In the genomic region with DNA sequence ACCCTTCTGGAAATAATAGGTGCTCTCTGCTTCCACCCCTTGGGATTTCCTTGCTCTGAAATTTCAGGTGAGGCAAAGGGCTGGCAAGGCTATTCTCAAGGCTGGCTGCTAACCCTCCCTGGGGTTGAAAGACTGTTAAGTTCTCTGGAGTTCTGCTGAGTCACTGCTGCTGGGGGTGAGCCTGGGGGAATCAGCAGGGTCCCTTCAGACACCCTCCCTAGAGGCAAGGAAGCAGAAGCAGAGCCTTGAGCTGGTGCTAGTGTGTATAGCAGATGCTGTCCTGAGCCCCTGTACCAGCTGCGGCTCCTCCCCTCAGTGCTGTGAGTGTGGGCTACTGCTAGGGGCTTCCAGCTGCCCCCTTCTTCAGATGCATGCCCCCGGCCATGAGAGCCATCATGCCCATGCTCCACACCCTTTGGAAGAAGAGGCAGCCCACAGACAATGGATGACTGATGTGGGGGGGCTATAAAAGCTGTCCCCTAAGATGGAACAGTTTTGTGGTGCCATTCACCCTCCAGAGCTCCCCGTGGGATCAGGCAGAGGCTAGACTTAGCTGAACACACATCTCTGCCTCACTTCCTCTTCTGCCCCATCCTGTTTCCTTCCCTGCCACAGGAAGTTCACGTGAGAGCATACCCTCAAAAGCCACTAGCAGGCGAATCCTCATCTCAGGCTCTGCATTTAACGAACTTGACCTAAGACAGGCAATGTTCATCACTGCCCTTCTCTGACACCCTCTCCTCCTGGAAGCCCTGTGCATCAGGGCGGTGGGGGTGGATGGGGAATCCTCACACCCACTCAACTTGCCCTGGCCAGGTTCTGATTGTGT, we compare ENCODE assay signal across 8 cellular contexts.
DNase-seq lines count a peak whose midpoint lies in the region; ATAC-seq, FAIRE-seq and TF ChIP-seq lines count a peak whose summit lies in the region.

No MANE protein-coding gene starts in this region.

- H2BK20ac ChIP-seq in H1 (ENCODE audit: low read length) = peak overlapping the region; percentile 4; the same call in 1 of the 2 replicates

- CTCF ChIA-PET in H1 (lab: Charles Lee; ENCODE audit: partially characterized antibody) = interaction anchor here (0.7 to 11.3 kb wide), 13 partner anchors 9 to 278 kb away, joined by 3 to 237 read pairs (median 6); no protein-coding TSS in a partner anchor

- H4K20me1 ChIP-seq in OCI-LY1 (ENCODE audit: insufficient read depth, low read length) = no peaks in the 10 kb centered on the region
- no peaks in the 10 kb centered on the region for H4K20me1 ChIP-seq in H1 (replicated peaks in 1 of 2; ENCODE audit: control insufficient read depth in 1 of 2, insufficient read depth in 2 of 2, low read length in 2 of 2)

- H3K23ac ChIP-seq in H1 (ENCODE audit: insufficient read length) = no peak overlapping the region

- H3K4me3 ChIP-seq in OCI-LY1 (ENCODE audit: low read depth, low read length, poor library complexity, severe bottlenecking) (peak overlapping the region; percentile 16), H1 (ENCODE audit: extremely low read depth in 1 of 4, insufficient read depth in 2 of 4, low read depth in 3 of 4, low read length in 4 of 4) (no peak overlapping the region)

- H3K36me3 Mint-ChIP-seq in stimulated activated memory B cell treated with anti-CD40 and anti-IgM and Interleukin-4, amounts not matched to agents 10 μg/mL and 1 μg/mL and 100 μg/mL, for 72 hours = no peaks in the 10 kb centered on the region

- no peaks in the 10 kb centered on the region for H3F3A ChIP-seq in OCI-LY1 (ENCODE audit: insufficient read depth, low read length)

- H3K23me2 ChIP-seq in H1 (ENCODE audit: low read depth, low read length) = no peaks in the 10 kb centered on the region; the same call in 1 of the 2 replicates

- H3K18ac ChIP-seq in H1 (ENCODE audit: extremely low read depth, low read length) = peak overlapping the region; percentile 21

- H3K14ac ChIP-seq in H1 (ENCODE audit: insufficient read length) = no peak overlapping the region

- H2BK120ac ChIP-seq in H1 (replicated peaks; ENCODE audit: low read depth, low read length) = no peak overlapping the region

- H3K27ac ChIP-seq in OCI-LY1 (ENCODE audit: low read depth, low read length, poor library complexity, severe bottlenecking) (no peak overlapping the region), H1 (ENCODE audit: low read depth, low read length) (no peak overlapping the region)

- H3K27ac Mint-ChIP-seq in stimulated activated memory B cell treated with anti-CD40 and anti-IgM and Interleukin-4, amounts not matched to agents 10 μg/mL and 1 μg/mL and 100 μg/mL, for 72 hours = peak overlapping the region; percentile 51

- no peak overlapping the region for H4K91ac ChIP-seq in H1 (replicated peaks; ENCODE audit: insufficient read length, low read length)

- no peak overlapping the region for H4K8ac ChIP-seq in H1 (ENCODE audit: extremely low read depth, insufficient read depth, low read length)

- H3K9me3 Mint-ChIP-seq in stimulated activated memory B cell treated with anti-CD40 and anti-IgM and Interleukin-4, amounts not matched to agents 10 μg/mL and 1 μg/mL and 100 μg/mL, for 72 hours = peaks cover 3% of the 10 kb centered on the region

- 83% methylated on average over 7 of the region's 7 CpGs; no CpG with 5 or more reads in 1 of the 2 experiments for WGBS in H1 (ENCODE audit: extremely low coverage in 1 of 2, insufficient coverage in 1 of 2, insufficient read length in 1 of 2, insufficient replicate concordance in 2 of 2, low coverage in 1 of 2, low lambda C conversion rate in 2 of 2, missing lambda C conversion rate in 1 of 2), 2 experiments

- H2BK15ac ChIP-seq in H1 (ENCODE audit: low read length) = peak overlapping the region; percentile 89; the same call in 1 of the 2 replicates

- DNase-seq in activated effector memory CD4-positive, alpha-beta T cell treated with anti-CD3 and anti-CD28 coated beads, Interleukin-2, amount 50 U/mL, for 16 hours = peak; percentile 69
- no peak for DNase-seq in activated effector memory CD4-positive, alpha-beta T cell treated with Interleukin-2 at 50 U/mL for 16 hours
- no peak for DNase-seq in H1 (ENCODE audit: low read depth in 1 of 2, low spot score in 2 of 2)
- no peak for DNase-seq in OCI-M2 (lab: John Stamatoyannopoulos, UW; ENCODE audit: unreplicated experiment)

- H3K27me3 Mint-ChIP-seq in stimulated activated memory B cell treated with anti-CD40 and anti-IgM and Interleukin-4, amounts not matched to agents 10 μg/mL and 1 μg/mL and 100 μg/mL, for 72 hours = no peaks in the 10 kb centered on the region

- peak; percentile 67 for ATAC-seq in stimulated activated memory B cell treated with anti-CD40 and anti-IgM and Interleukin-4, amounts not matched to agents 10 μg/mL and 1 μg/mL and 100 μg/mL, for 72 hours
- ATAC-seq in GM21619 (IDR thresholded peaks at IDR 0.05; ENCODE audit: unreplicated experiment) (no peak), HG03095 (IDR thresholded peaks at IDR 0.05; ENCODE audit: unreplicated experiment) (no peak)

- FAIRE-seq in H1 (lab: Jason Lieb, UNC) = no peak

- TF ChIP-seq EP300 in H1 (IDR thresholded peaks at IDR 0.05; ENCODE audit: borderline replicate concordance in 1 of 2, low read depth in 2 of 2, low read length in 2 of 2) = no peak

- TF ChIP-seq RAD21 in H1 (IDR thresholded peaks at IDR 0.05 in 1 of 2, conservative IDR thresholded peaks at IDR 0.05 in 1 of 2; ENCODE audit: low read depth in 2 of 2, low read length in 2 of 2) = no peak

- H3K4me2 ChIP-seq in OCI-LY1 (ENCODE audit: low read length) (peak overlapping the region; percentile 50), H1 (ENCODE audit: insufficient read depth in 1 of 2, low read depth in 2 of 2, low read length in 2 of 2) (no peak overlapping the region)

- POLR2A ChIA-PET in H1 (lab: Charles Lee; ENCODE audit: partially characterized antibody) = interaction anchor here (1.5 kb wide), 1 partner anchor 41 kb away, joined by 3 read pairs; no protein-coding TSS in a partner anchor

- 0 out of 2 replicates have a peak overlapping the region, but pooled peaks have one; percentile 44 for H2BK12ac ChIP-seq in H1 (ENCODE audit: low read depth, low read length)

- H3K27me3 ChIP-seq in OCI-LY1 (ENCODE audit: insufficient read depth, low read length) = no peaks in the 10 kb centered on the region
- H3K27me3 ChIP-seq in H1 (replicated peaks in 1 of 4; ENCODE audit: control insufficient read depth in 3 of 4, extremely low read depth in 1 of 4, insufficient read depth in 3 of 4, low read length in 3 of 4) = no peaks in the 10 kb centered on the region

- H3K79me1 ChIP-seq in H1 (ENCODE audit: low read depth, low read length) = no peaks in the 10 kb centered on the region

- H3K79me2 ChIP-seq in OCI-LY1 (ENCODE audit: insufficient read depth, low read length) (no peaks in the 10 kb centered on the region), H1 (ENCODE audit: control insufficient read depth in 1 of 2, insufficient read depth in 2 of 2, low read length in 2 of 2) (no peaks in the 10 kb centered on the region)

- H3K56ac ChIP-seq in H1 (replicated peaks; ENCODE audit: insufficient read length, low read depth, low read length) = no peak overlapping the region

- H3K9ac ChIP-seq in OCI-LY1 (ENCODE audit: low read length) (peak overlapping the region; percentile 7; the same call in 1 of the 2 replicates), H1 (replicated peaks in 1 of 4; ENCODE audit: extremely low read depth in 1 of 4, low read depth in 3 of 4, low read length in 3 of 4) (no peak overlapping the region)

- TF ChIP-seq POLR2A in H1 (IDR thresholded peaks at IDR 0.05; ENCODE audit: control extremely low read depth in 1 of 2, low read depth in 2 of 2, low read length in 2 of 2) = no peak

- H2AFZ ChIP-seq in OCI-LY1 (ENCODE audit: low read length) (no peak overlapping the region), H1 (ENCODE audit: low read length) (no peak overlapping the region)

- peak overlapping the region; percentile 4 for H3K4me3 Mint-ChIP-seq in stimulated activated memory B cell treated with anti-CD40 and anti-IgM and Interleukin-4, amounts not matched to agents 10 μg/mL and 1 μg/mL and 100 μg/mL, for 72 hours

- H3K36me3 ChIP-seq in OCI-LY1 (ENCODE audit: insufficient read depth, low read length) = no peaks in the 10 kb centered on the region
- no peaks in the 10 kb centered on the region for H3K36me3 ChIP-seq in H1 (ENCODE audit: control insufficient read depth in 2 of 4, insufficient read depth in 4 of 4, low read length in 3 of 4)

- H3K4me1 Mint-ChIP-seq in stimulated activated memory B cell treated with anti-CD40 and anti-IgM and Interleukin-4, amounts not matched to agents 10 μg/mL and 1 μg/mL and 100 μg/mL, for 72 hours = peaks cover 37% of the 10 kb centered on the region

- H2BK5ac ChIP-seq in H1 (ENCODE audit: low read depth, low read length) = peak overlapping the region; percentile 45; the same call in 1 of the 2 replicates

- H2AK5ac ChIP-seq in H1 (ENCODE audit: low read depth, low read length) = no peak overlapping the region

- H3K9me2 ChIP-seq in OCI-LY1 (ENCODE audit: low read depth, low read length) = no peaks in the 10 kb centered on the region

- no peak for TF ChIP-seq CTCF in OCI-LY1 (IDR thresholded peaks at IDR 0.05; ENCODE audit: low read length)
- TF ChIP-seq CTCF in H1 (IDR thresholded peaks at IDR 0.05; ENCODE audit: control extremely low read depth in 1 of 3, insufficient read depth in 1 of 3, low read depth in 1 of 3, low read length in 3 of 3) = no peak

- H3K9me3 ChIP-seq in OCI-LY1 (ENCODE audit: low read length) (no peaks in the 10 kb centered on the region), H1 (ENCODE audit: insufficient read depth in 2 of 2, low read depth in 1 of 2, low read length in 1 of 2) (no peaks in the 10 kb centered on the region)

- H3K4me1 ChIP-seq in OCI-LY1 (ENCODE audit: insufficient read depth, low read length, severe bottlenecking) (peaks cover 35% of the 10 kb centered on the region), H1 (replicated peaks in 1 of 4; ENCODE audit: control insufficient read depth in 3 of 4, insufficient read depth in 4 of 4, low read length in 3 of 4) (peaks cover 7 to 11% (median 9%) of the 10 kb centered on the region in 4 experiments)

- no peak overlapping the region for H3K4ac ChIP-seq in H1 (replicated peaks; ENCODE audit: insufficient read length, low read depth, low read length)

- no peak overlapping the region for H4K5ac ChIP-seq in H1 (ENCODE audit: insufficient read length, low read depth, low read length)

TF ChIP-seq in H1, 55 proteins besides CTCF, POLR2A, EP300 and RAD21 (continues in another document):
- TF ChIP-seq MAFK (IDR thresholded peaks at IDR 0.05; ENCODE audit: low read depth, low read length) (peak; percentile 70; the same call in 1 of the 2 replicates), JUND (IDR thresholded peaks at IDR 0.05; ENCODE audit: low read length) (no peak), NANOG (IDR thresholded peaks at IDR 0.05; ENCODE audit: insufficient read depth, low read depth, low read length, poor library complexity, severe bottlenecking) (no peak)
